Comparison of ENCODE assay signal across 1 cellular context in the genomic region with DNA sequence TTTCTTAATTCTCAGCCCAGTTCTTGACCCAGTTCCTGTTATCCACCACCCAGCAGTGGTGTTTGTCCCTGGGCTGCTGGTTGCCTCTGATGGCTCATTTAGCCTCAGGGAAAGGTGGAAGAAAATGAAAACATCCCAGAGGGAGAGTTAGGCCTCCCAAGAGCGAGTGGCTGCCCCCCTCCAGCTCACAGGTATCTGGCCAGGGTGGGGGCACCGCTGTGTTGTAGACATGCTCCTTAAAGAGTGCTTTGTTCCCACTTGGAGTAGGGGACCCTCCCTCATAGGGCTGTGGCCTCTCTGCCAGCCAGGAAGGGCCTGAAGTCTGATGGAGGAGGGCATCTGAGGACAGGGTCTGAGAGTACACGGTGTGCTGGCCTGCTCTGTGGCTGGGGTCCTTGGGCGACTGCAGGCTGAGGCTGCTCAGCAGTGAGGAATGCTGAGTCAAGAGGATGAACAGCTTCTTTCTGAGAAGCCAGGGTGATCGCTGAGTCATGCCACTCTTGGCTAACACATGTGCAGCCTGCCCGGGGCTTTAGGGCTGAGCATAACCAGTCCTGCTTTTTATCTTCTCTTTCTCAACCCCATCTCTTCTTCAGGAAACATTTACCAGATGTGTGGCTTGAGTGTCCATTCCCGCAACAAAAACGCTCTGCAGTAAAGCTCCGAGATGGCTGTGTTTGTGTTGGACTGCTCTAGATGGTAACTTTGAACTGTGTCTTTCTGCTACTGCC.
A peak's percentile ranks its signal among the peaks of the same experiment; 100 is the strongest.
TF ChIP-seq lines count a peak whose summit lies in the region.

No MANE protein-coding gene starts in this region.

TF ChIP-seq in K562, 482 proteins besides CTCF, POLR2A, EP300 and RAD21 (continued from another document and continues in another):
- TF ChIP-seq, protein P1, sequence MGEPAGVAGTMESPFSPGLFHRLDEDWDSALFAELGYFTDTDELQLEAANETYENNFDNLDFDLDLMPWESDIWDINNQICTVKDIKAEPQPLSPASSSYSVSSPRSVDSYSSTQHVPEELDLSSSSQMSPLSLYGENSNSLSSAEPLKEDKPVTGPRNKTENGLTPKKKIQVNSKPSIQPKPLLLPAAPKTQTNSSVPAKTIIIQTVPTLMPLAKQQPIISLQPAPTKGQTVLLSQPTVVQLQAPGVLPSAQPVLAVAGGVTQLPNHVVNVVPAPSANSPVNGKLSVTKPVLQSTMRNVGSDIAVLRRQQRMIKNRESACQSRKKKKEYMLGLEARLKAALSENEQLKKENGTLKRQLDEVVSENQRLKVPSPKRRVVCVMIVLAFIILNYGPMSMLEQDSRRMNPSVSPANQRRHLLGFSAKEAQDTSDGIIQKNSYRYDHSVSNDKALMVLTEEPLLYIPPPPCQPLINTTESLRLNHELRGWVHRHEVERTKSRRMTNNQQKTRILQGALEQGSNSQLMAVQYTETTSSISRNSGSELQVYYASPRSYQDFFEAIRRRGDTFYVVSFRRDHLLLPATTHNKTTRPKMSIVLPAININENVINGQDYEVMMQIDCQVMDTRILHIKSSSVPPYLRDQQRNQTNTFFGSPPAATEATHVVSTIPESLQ (CRISPR knock-in tag; IDR thresholded peaks at IDR 0.05) = no peak
- TF ChIP-seq CEBPB (tag; IDR thresholded peaks at IDR 0.05) (peak; percentile 92), POLR3G (IDR thresholded peaks at IDR 0.05; ENCODE audit: extremely low read depth, insufficient read length, insufficient replicate concordance) (no peak), ATF7 (IDR thresholded peaks at IDR 0.05) (peak; percentile 72), SLC30A9 (CRISPR knock-in tag; IDR thresholded peaks at IDR 0.05) (no peak), NR2C1 (IDR thresholded peaks at IDR 0.05) (no peak), NR2C1 (tag; IDR thresholded peaks at IDR 0.05) (peak; percentile 39), TEAD2 (tag; IDR thresholded peaks at IDR 0.05) (peak; percentile 73; the same call in 1 of the 2 replicates), CCNT2 (IDR thresholded peaks at IDR 0.05; ENCODE audit: borderline replicate concordance, extremely low read depth, insufficient read length, low read depth, low read length) (peak; percentile 36), KDM1A (IDR thresholded peaks at IDR 0.05) (peak in 1 of 2 experiments; percentile 25; a peak in 3 of 4 replicates), BACH1 (tag; IDR thresholded peaks at IDR 0.05) (peak; percentile 99), SMARCA4 (IDR thresholded peaks at IDR 0.05) (peak; percentile 90), JUN (IDR thresholded peaks at IDR 0.05; ENCODE audit: borderline replicate concordance, low read depth, low read length) (peak; percentile 78; the same call in 1 of the 2 replicates), JUN (CRISPR knock-in tag; IDR thresholded peaks at IDR 0.05; ENCODE audit: borderline replicate concordance) (no peak), ZBTB7A (IDR thresholded peaks at IDR 0.05; ENCODE audit: borderline replicate concordance, control insufficient read depth, low read depth, low read length) (peak; percentile 57; the same call in 1 of the 2 replicates), DPF2 (IDR thresholded peaks at IDR 0.05) (peak; percentile 92), MTA3 (IDR thresholded peaks at IDR 0.05; ENCODE audit: borderline replicate concordance) (0 out of 2 replicates have a peak, but pooled peaks have one; percentile 66), NFE2 (IDR thresholded peaks at IDR 0.05; ENCODE audit: low read depth) (peak; percentile 98), ADNP (tag; IDR thresholded peaks at IDR 0.05) (0 out of 2 replicates have a peak, but pooled peaks have one; percentile 23), CREM (IDR thresholded peaks at IDR 0.05; ENCODE audit: low read depth) (peak; percentile 24; the same call in 1 of the 2 replicates), CEBPG (CRISPR knock-in tag; IDR thresholded peaks at IDR 0.05) (no peak), CEBPG (tag; conservative IDR thresholded peaks at IDR 0.05 in 1 of 2, IDR thresholded peaks at IDR 0.05 in 1 of 2) (peak in 1 of 2 experiments; percentile 78; a peak in 2 of 4 replicates), TAL1 (IDR thresholded peaks at IDR 0.05) (peak; percentile 58; the same call in 1 of the 2 replicates), FOSL1 (tag; conservative IDR thresholded peaks at IDR 0.05) (peak; percentile 88), NFRKB (IDR thresholded peaks at IDR 0.05; ENCODE audit: low read depth) (peak; percentile 72), KDM5B (IDR thresholded peaks at IDR 0.05; ENCODE audit: insufficient replicate concordance, low read depth, low read length) (peak; percentile 26), POLR2AphosphoS5 (IDR thresholded peaks at IDR 0.05; ENCODE audit: control insufficient read depth, insufficient read depth, low read depth, low read length) (peak; percentile 41; the same call in 1 of the 2 replicates), DACH1 (IDR thresholded peaks at IDR 0.05; ENCODE audit: partially characterized antibody) (peak; percentile 32), ZNF316 (IDR thresholded peaks at IDR 0.05) (peak; percentile 100), KAT7 (CRISPR knock-in tag; IDR thresholded peaks at IDR 0.05; ENCODE audit: borderline replicate concordance) (0 out of 2 replicates have a peak, but pooled peaks have one; percentile 63), BCOR (IDR thresholded peaks at IDR 0.05) (peak; percentile 35; the same call in 1 of the 2 replicates), HDAC1 (IDR thresholded peaks at IDR 0.05) (peak in 1 of 2 experiments; percentile 91; a peak in 2 of 4 replicates), GATAD2A (IDR thresholded peaks at IDR 0.05) (0 out of 2 replicates have a peak, but pooled peaks have one; percentile 34), MAFG (tag; conservative IDR thresholded peaks at IDR 0.05) (peak; percentile 99), SOX6 (IDR thresholded peaks at IDR 0.05) (peak; percentile 33), MXI1 (IDR thresholded peaks at IDR 0.05; ENCODE audit: low read depth, low read length) (peak; percentile 88; the same call in 1 of the 2 replicates), SMAD4 (CRISPR knock-in tag; conservative IDR thresholded peaks at IDR 0.05) (0 out of 2 replicates have a peak, but pooled peaks have one; percentile 56), MEIS2 (IDR thresholded peaks at IDR 0.05; ENCODE audit: partially characterized antibody) (peak; percentile 54), NCOR1 (IDR thresholded peaks at IDR 0.05) (peak; percentile 66)
- TF ChIP-seq, protein P2, sequence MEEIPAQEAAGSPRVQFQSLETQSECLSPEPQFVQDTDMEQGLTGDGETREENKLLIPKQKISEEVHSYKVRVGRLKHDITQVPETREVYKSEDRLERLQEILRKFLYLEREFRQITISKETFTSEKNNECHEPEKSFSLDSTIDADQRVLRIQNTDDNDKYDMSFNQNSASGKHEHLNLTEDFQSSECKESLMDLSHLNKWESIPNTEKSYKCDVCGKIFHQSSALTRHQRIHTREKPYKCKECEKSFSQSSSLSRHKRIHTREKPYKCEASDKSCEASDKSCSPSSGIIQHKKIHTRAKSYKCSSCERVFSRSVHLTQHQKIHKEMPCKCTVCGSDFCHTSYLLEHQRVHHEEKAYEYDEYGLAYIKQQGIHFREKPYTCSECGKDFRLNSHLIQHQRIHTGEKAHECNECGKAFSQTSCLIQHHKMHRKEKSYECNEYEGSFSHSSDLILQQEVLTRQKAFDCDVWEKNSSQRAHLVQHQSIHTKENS (CRISPR knock-in tag; IDR thresholded peaks at IDR 0.05) = no peak
- TF ChIP-seq, protein P3, sequence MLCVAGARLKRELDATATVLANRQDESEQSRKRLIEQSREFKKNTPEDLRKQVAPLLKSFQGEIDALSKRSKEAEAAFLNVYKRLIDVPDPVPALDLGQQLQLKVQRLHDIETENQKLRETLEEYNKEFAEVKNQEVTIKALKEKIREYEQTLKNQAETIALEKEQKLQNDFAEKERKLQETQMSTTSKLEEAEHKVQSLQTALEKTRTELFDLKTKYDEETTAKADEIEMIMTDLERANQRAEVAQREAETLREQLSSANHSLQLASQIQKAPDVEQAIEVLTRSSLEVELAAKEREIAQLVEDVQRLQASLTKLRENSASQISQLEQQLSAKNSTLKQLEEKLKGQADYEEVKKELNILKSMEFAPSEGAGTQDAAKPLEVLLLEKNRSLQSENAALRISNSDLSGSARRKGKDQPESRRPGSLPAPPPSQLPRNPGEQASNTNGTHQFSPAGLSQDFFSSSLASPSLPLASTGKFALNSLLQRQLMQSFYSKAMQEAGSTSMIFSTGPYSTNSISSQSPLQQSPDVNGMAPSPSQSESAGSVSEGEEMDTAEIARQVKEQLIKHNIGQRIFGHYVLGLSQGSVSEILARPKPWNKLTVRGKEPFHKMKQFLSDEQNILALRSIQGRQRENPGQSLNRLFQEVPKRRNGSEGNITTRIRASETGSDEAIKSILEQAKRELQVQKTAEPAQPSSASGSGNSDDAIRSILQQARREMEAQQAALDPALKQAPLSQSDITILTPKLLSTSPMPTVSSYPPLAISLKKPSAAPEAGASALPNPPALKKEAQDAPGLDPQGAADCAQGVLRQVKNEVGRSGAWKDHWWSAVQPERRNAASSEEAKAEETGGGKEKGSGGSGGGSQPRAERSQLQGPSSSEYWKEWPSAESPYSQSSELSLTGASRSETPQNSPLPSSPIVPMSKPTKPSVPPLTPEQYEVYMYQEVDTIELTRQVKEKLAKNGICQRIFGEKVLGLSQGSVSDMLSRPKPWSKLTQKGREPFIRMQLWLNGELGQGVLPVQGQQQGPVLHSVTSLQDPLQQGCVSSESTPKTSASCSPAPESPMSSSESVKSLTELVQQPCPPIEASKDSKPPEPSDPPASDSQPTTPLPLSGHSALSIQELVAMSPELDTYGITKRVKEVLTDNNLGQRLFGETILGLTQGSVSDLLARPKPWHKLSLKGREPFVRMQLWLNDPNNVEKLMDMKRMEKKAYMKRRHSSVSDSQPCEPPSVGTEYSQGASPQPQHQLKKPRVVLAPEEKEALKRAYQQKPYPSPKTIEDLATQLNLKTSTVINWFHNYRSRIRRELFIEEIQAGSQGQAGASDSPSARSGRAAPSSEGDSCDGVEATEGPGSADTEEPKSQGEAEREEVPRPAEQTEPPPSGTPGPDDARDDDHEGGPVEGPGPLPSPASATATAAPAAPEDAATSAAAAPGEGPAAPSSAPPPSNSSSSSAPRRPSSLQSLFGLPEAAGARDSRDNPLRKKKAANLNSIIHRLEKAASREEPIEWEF (CRISPR knock-in tag; IDR thresholded peaks at IDR 0.05) = no peak
- TF ChIP-seq, protein P4, sequence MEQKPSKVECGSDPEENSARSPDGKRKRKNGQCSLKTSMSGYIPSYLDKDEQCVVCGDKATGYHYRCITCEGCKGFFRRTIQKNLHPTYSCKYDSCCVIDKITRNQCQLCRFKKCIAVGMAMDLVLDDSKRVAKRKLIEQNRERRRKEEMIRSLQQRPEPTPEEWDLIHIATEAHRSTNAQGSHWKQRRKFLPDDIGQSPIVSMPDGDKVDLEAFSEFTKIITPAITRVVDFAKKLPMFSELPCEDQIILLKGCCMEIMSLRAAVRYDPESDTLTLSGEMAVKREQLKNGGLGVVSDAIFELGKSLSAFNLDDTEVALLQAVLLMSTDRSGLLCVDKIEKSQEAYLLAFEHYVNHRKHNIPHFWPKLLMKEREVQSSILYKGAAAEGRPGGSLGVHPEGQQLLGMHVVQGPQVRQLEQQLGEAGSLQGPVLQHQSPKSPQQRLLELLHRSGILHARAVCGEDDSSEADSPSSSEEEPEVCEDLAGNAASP (IDR thresholded peaks at IDR 0.05) = peak; percentile 72; the same call in 1 of the 2 replicates
- TF ChIP-seq, protein P5, sequence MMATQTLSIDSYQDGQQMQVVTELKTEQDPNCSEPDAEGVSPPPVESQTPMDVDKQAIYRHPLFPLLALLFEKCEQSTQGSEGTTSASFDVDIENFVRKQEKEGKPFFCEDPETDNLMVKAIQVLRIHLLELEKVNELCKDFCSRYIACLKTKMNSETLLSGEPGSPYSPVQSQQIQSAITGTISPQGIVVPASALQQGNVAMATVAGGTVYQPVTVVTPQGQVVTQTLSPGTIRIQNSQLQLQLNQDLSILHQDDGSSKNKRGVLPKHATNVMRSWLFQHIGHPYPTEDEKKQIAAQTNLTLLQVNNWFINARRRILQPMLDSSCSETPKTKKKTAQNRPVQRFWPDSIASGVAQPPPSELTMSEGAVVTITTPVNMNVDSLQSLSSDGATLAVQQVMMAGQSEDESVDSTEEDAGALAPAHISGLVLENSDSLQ (IDR thresholded peaks at IDR 0.05) = 0 out of 2 replicates have a peak, but pooled peaks have one; percentile 38
- TF ChIP-seq, protein P6, sequence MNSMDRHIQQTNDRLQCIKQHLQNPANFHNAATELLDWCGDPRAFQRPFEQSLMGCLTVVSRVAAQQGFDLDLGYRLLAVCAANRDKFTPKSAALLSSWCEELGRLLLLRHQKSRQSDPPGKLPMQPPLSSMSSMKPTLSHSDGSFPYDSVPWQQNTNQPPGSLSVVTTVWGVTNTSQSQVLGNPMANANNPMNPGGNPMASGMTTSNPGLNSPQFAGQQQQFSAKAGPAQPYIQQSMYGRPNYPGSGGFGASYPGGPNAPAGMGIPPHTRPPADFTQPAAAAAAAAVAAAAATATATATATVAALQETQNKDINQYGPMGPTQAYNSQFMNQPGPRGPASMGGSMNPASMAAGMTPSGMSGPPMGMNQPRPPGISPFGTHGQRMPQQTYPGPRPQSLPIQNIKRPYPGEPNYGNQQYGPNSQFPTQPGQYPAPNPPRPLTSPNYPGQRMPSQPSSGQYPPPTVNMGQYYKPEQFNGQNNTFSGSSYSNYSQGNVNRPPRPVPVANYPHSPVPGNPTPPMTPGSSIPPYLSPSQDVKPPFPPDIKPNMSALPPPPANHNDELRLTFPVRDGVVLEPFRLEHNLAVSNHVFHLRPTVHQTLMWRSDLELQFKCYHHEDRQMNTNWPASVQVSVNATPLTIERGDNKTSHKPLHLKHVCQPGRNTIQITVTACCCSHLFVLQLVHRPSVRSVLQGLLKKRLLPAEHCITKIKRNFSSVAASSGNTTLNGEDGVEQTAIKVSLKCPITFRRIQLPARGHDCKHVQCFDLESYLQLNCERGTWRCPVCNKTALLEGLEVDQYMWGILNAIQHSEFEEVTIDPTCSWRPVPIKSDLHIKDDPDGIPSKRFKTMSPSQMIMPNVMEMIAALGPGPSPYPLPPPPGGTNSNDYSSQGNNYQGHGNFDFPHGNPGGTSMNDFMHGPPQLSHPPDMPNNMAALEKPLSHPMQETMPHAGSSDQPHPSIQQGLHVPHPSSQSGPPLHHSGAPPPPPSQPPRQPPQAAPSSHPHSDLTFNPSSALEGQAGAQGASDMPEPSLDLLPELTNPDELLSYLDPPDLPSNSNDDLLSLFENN (IDR thresholded peaks at IDR 0.05; ENCODE audit: low read depth in 2 of 2, low read length in 2 of 2) = no peak
- TF ChIP-seq, protein P7, sequence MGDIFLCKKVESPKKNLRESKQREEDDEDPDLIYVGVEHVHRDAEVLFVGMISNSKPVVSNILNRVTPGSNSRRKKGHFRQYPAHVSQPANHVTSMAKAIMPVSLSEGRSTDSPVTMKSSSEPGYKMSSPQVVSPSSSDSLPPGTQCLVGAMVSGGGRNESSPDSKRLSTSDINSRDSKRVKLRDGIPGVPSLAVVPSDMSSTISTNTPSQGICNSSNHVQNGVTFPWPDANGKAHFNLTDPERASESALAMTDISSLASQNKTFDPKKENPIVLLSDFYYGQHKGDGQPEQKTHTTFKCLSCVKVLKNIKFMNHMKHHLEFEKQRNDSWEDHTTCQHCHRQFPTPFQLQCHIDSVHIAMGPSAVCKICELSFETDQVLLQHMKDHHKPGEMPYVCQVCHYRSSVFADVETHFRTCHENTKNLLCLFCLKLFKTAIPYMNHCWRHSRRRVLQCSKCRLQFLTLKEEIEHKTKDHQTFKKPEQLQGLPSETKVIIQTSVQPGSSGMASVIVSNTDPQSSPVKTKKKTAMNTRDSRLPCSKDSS (IDR thresholded peaks at IDR 0.05; ENCODE audit: low read depth, partially characterized antibody) = no peak
